Comparison of ENCODE assay signal across 24 cellular contexts in the genomic region with DNA sequence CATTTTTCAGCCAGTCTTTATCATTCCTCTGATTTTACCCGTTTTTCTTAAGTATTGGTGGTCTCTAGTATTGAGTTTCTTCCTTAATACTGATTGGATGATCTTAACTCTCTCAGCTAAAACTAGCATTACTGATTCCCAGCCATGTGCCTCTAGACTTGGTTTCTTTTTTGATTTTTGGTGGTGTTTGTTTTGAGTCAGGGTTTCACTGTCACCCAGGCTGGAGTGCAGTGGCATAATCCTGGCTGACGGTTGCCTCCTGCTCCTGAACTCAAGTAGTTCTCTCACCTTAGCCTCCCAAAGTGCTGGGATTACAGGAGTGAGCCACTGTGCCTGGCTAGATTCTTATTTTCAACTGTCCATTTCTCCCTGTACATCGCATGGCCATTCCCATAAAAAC. TPM values are rescaled to one million over a fixed set of nuclear protein-coding genes. Genes with fewer than 3 reads are reported as not detected.
DNase-seq lines count a peak whose midpoint lies in the region; ATAC-seq, FAIRE-seq and TF ChIP-seq lines count a peak whose summit lies in the region.
"Had no signal": no experiment of that assay in that cellular context is flagged by ENCODE, and none has a peak within 500 bp of the region (broad histone marks: within the 10 kb centered on the region; RNA-seq: fewer than 3 reads in every experiment).

No MANE protein-coding gene starts in this region.

- H3K4me1 ChIP-seq in small intestine (ENCODE audit: control insufficient read depth in 2 of 2, insufficient read depth in 1 of 2, low read depth in 1 of 2, low read length in 1 of 2) (no peaks in the 10 kb centered on the region), hepatocyte (ENCODE audit: insufficient read depth) (no peaks in the 10 kb centered on the region)
- H3K4me1 ChIP-seq: sigmoid colon, tibial nerve had no signal

- WGBS in small intestine, 3 donors = 42 to 58% (median 46%) methylated on average over 3 of the region's 3 CpGs
- 76% methylated on average over 3 of the region's 3 CpGs for WGBS in hepatocyte (ENCODE audit: low lambda C conversion rate, missing lambda C conversion rate)

- no peaks in the 10 kb centered on the region for H3K79me2 ChIP-seq in hepatocyte

- H2AFZ ChIP-seq in hepatocyte = no peak overlapping the region

- H3K27ac ChIP-seq in small intestine (ENCODE audit: low read depth in 1 of 2, low read length in 1 of 2) = no peak overlapping the region
- no peak overlapping the region for H3K27ac ChIP-seq in hepatocyte
- H3K27ac ChIP-seq: sigmoid colon, tibial nerve had no signal

- DNase-seq in RPMI8226 (peak; percentile 31), small intestine (no peak), hepatocyte (ENCODE audit: low spot score) (no peak)
- no peak for DNase-seq in stimulated activated CD4-positive, alpha-beta T cell treated with anti-CD3 and anti-CD28 coated beads, Interleukin-15, amount 100 ng/mL, for 24 hours
- no peak for DNase-seq in central memory CD4-positive, alpha-beta T cell
- DNase-seq: caudate nucleus; effector memory CD8-positive, alpha-beta T cell; GOT3; NCI-H1694 treated with DMSO at 0.1 percent for 48 hours; NCI-H69; nucleus accumbens; sigmoid colon; stimulated activated CD4-positive, alpha-beta T cell treated with anti-CD3 and anti-CD28 coated beads, Interleukin-4, amount 100 ng/mL, for 1 hour; stimulated activated CD8-positive, alpha-beta memory T cell treated with anti-CD3 and anti-CD28 coated beads, Interleukin-4, amount 100 ng/mL, for 48 hours had no signal

- H3K9me2 ChIP-seq in hepatocyte (replicated peaks; ENCODE audit: insufficient read depth) = no peaks in the 10 kb centered on the region

- H3K36me3 ChIP-seq in small intestine (ENCODE audit: control insufficient read depth in 2 of 2, insufficient read depth in 2 of 2, low read length in 2 of 2) (no peaks in the 10 kb centered on the region), hepatocyte (replicated peaks; ENCODE audit: insufficient read depth, low read depth) (no peaks in the 10 kb centered on the region)
- H3K36me3 ChIP-seq: sigmoid colon, tibial nerve had no signal

- peak; percentile 55 for ATAC-seq in GM18519 (IDR thresholded peaks at IDR 0.05; ENCODE audit: low FRiP score, unreplicated experiment)
- peak; percentile 77 for ATAC-seq in GM21390 (IDR thresholded peaks at IDR 0.05; ENCODE audit: unreplicated experiment)
- ATAC-seq in HG02938 (IDR thresholded peaks at IDR 0.05; ENCODE audit: unreplicated experiment) = peak; percentile 65
- ATAC-seq: effector memory CD8-positive, alpha-beta T cell; Panc1 had no signal

- no peak for FAIRE-seq in small intestine (lab: Jason Lieb, UNC)

- H3K9me3 ChIP-seq in small intestine (ENCODE audit: control insufficient read depth, low read depth) = no peaks in the 10 kb centered on the region
- no peaks in the 10 kb centered on the region for H3K9me3 ChIP-seq in hepatocyte (ENCODE audit: low read depth)
- H3K9me3 ChIP-seq: sigmoid colon, tibial nerve had no signal

- no peak overlapping the region for H3K4me2 ChIP-seq in hepatocyte

- H4K20me1 ChIP-seq in hepatocyte (ENCODE audit: insufficient read depth, poor library complexity, severe bottlenecking) = no peaks in the 10 kb centered on the region

- no peak overlapping the region for H3K4me3 ChIP-seq in small intestine (ENCODE audit: low read depth in 1 of 2, low read length in 2 of 2)
- no peak overlapping the region for H3K4me3 ChIP-seq in hepatocyte
- H3K4me3 ChIP-seq: sigmoid colon, tibial nerve had no signal

- H3K27me3 ChIP-seq in small intestine (ENCODE audit: control insufficient read depth in 2 of 2, insufficient read depth in 2 of 2, low read length in 2 of 2) (peaks cover 0 to 5% of the 10 kb centered on the region in 2 donors), hepatocyte (peaks cover 6% of the 10 kb centered on the region)
- H3K27me3 ChIP-seq: sigmoid colon, tibial nerve had no signal

- no peak for TF ChIP-seq CTCF in hepatocyte (IDR thresholded peaks at IDR 0.05; ENCODE audit: poor library complexity)

RNA-seq across cellular contexts. Expression of a gene that starts 24.9 kb away (rescaled TPM):
- polyA plus RNA-seq in small intestine (not detected), hepatocyte (not detected in 2 replicates)
- not detected in 2 replicates for total RNA-seq in hepatocyte
- total RNA-seq: activated T-helper 1 cell treated with anti-CD3 and anti-CD28 coated beads, Interleukin-12 subunit alpha, Interleukin-12 subunit beta, Interleukin-2, Interleukin-4 antibody, amounts not matched to agents 30 ng/mL and 10 ng/mL and 1 ng/mL, durations not matched to agents 14 hours and 24 hours and 36 hours; HT-29; mucosa of gallbladder; sigmoid colon; tibial nerve had no signal
- polyA plus RNA-seq: adipose tissue, BJ, sigmoid colon had no signal

RNA-seq across cellular contexts. Expression of a gene that starts 33.3 kb away (rescaled TPM):
- not detected for polyA plus RNA-seq in small intestine
- total RNA-seq in hepatocyte = not detected in 2 replicates
- polyA plus RNA-seq in hepatocyte = not detected in 2 replicates
- total RNA-seq: activated T-helper 1 cell treated with anti-CD3 and anti-CD28 coated beads, Interleukin-12 subunit alpha, Interleukin-12 subunit beta, Interleukin-2, Interleukin-4 antibody, amounts not matched to agents 30 ng/mL and 10 ng/mL and 1 ng/mL, durations not matched to agents 14 hours and 24 hours and 36 hours; HT-29; mucosa of gallbladder; sigmoid colon; tibial nerve had no signal
- polyA plus RNA-seq: adipose tissue, BJ, sigmoid colon had no signal

RNA-seq across cellular contexts. Expression of a gene that starts 40.5 kb away (rescaled TPM):
- polyA plus RNA-seq in small intestine (under 1 TPM in 1 of 3 donors, not detected in 2; 0.16 TPM), hepatocyte (not detected in 2 replicates)
- not detected in 2 replicates for total RNA-seq in hepatocyte
- total RNA-seq: HT-29, sigmoid colon, tibial nerve had no signal
- polyA plus RNA-seq: BJ had no signal
